In the genomic region with DNA sequence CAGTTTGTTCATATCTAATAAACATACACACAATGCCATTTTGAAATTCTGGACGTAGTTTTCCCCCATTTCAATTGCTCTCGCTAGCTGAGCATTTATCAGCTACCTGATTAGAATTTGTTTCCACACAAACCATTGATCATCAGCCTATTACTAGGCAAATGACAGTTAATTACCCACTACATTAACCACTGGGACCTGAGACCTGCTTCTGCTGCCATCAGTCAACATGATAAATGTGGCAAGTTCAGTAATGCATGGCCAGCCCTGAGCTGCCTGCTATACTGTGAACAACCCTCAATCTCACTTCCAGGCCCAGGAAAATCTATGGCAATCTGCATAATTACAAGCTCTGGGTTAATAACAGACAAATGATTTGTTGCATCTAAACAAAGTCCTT, we compare ENCODE assay signal across 25 cellular contexts. TPM values are rescaled to one million over a fixed set of nuclear protein-coding genes. Genes with fewer than 3 reads are reported as not detected.
DNase-seq lines count a peak whose midpoint lies in the region; ATAC-seq, FAIRE-seq and TF ChIP-seq lines count a peak whose summit lies in the region.
"Had no signal": no experiment of that assay in that cellular context is flagged by ENCODE, and none has a peak within 500 bp of the region (broad histone marks: within the 10 kb centered on the region; RNA-seq: fewer than 3 reads in every experiment).

No MANE protein-coding gene starts in this region.

- H3K4me3 ChIP-seq in GM12878 (no peak overlapping the region), upper lobe of right lung (no peak overlapping the region), breast epithelium (no peak overlapping the region)
- H3K4me3 ChIP-seq: A549; BLaER1 treated with 17β-estradiol and CSF1 and Interleukin-3, amounts not matched to agents 10 nM and 100 nM; HAP-1 had no signal

- intact Hi-C loops in GM12878 (cut with micrococcal nuclease; ENCODE audit: unreplicated experiment) (no loop called here), upper lobe of right lung (cut with DNase I) (no loop called here), posterior vena cava (cut with DNase I) (no loop called here), breast epithelium (cut with DNase I; ENCODE audit: low total_unique reads) (no loop called here)

- H3K9ac ChIP-seq in GM12878 (ENCODE audit: control insufficient read depth, insufficient read depth, low read length) = no peak overlapping the region
- H3K9ac ChIP-seq: BLaER1 treated with 17β-estradiol and CSF1 and Interleukin-3, amounts not matched to agents 10 nM and 100 nM had no signal

- FAIRE-seq in GM12878 (lab: Jason Lieb, UNC) = no peak
- FAIRE-seq: D721Med, GM12891, H54 had no signal

- DNase-seq in NCI-H82 (lab: John Stamatoyannopoulos, UW) = peak; percentile 9
- no peak for DNase-seq in NCI-H82 treated with DMSO at 0.1 percent for 48 hours (lab: John Stamatoyannopoulos, UW; ENCODE audit: unreplicated experiment)
- no peak for DNase-seq in GM12878 (ENCODE audit: low read depth, low spot score)
- DNase-seq in upper lobe of right lung = no peak
- no peak for DNase-seq in posterior vena cava (ENCODE audit: low spot score)
- DNase-seq in breast epithelium (ENCODE audit: low spot score in 2 of 2) = no peak
- DNase-seq: 8988T; ACHN; AML-193; BE2C; CD4-positive, alpha-beta T cell; CD8-positive, alpha-beta memory T cell; DMS 273 treated with DMSO at 0.1 percent for 48 hours; DMS79; EL; GDM1; GOT3; HFFc6 had no signal

- H3K27me3 ChIP-seq in GM12878 (replicated peaks in 1 of 2; ENCODE audit: control insufficient read depth in 2 of 2, insufficient read depth in 2 of 2, low read length in 1 of 2) = no peaks in the 10 kb centered on the region
- no peaks in the 10 kb centered on the region for H3K27me3 ChIP-seq in upper lobe of right lung
- H3K27me3 ChIP-seq in breast epithelium = no peaks in the 10 kb centered on the region
- H3K27me3 ChIP-seq: BE2C; BLaER1 treated with 17β-estradiol and CSF1 and Interleukin-3, amounts not matched to agents 10 nM and 100 nM had no signal

- no TSS peak for BruUV-seq in GM12878 (replicated peaks; lab: Mats Ljungman, UMichigan)

- no peaks in the 10 kb centered on the region for H3K79me2 ChIP-seq in GM12878 (ENCODE audit: control insufficient read depth, insufficient read depth, low read length)

- SMC1A ChIA-PET in GM12878 (lab: Charles Lee; ENCODE audit: uncharacterized antibody, unreplicated experiment) = interaction anchor here (0.6 to 1.6 kb wide), 3 partner anchors 27 to 95 kb away, joined by 4 to 6 read pairs (median 5); no protein-coding TSS in a partner anchor

- TF ChIP-seq POLR2A in GM12878 (IDR thresholded peaks at IDR 0.05; ENCODE audit: low read depth, low read length) (no peak), breast epithelium (IDR thresholded peaks at IDR 0.05) (no peak)

- H3K36me3 ChIP-seq in GM12878 (ENCODE audit: control insufficient read depth in 2 of 2, insufficient read depth in 2 of 2, low read length in 1 of 2) (no peaks in the 10 kb centered on the region), upper lobe of right lung (no peaks in the 10 kb centered on the region), breast epithelium (no peaks in the 10 kb centered on the region)
- H3K36me3 ChIP-seq: BE2C; BLaER1 treated with 17β-estradiol and CSF1 and Interleukin-3, amounts not matched to agents 10 nM and 100 nM; HAP-1 had no signal

- H2AFZ ChIP-seq in GM12878 (ENCODE audit: control insufficient read depth, low read depth, low read length) = no peak overlapping the region

- POLR2A ChIA-PET in GM12878 (lab: Charles Lee) = interaction anchor here (0.6 kb wide), 1 partner anchor 48 kb away, joined by 3 read pairs; no protein-coding TSS in a partner anchor

- no peak for TF ChIP-seq CTCF in GM12878 (IDR thresholded peaks at IDR 0.05 in 2 of 3, conservative IDR thresholded peaks at IDR 0.05 in 1 of 3; ENCODE audit: control insufficient read depth in 2 of 3, extremely low read depth in 1 of 3, insufficient read depth in 1 of 3, low read depth in 3 of 3, low read length in 3 of 3)
- no peak for TF ChIP-seq CTCF in upper lobe of right lung (IDR thresholded peaks at IDR 0.05)
- no peak for TF ChIP-seq CTCF in breast epithelium (IDR thresholded peaks at IDR 0.05)

- no peaks in the 10 kb centered on the region for H3K4me1 ChIP-seq in GM12878 (ENCODE audit: control insufficient read depth, insufficient read depth, low read length)
- H3K4me1 ChIP-seq in upper lobe of right lung = no peaks in the 10 kb centered on the region
- H3K4me1 ChIP-seq in breast epithelium = no peaks in the 10 kb centered on the region
- H3K4me1 ChIP-seq: A549; BE2C; BLaER1 treated with 17β-estradiol and CSF1 and Interleukin-3, amounts not matched to agents 10 nM and 100 nM had no signal

- no peaks in the 10 kb centered on the region for H4K20me1 ChIP-seq in GM12878 (ENCODE audit: control insufficient read depth, insufficient read depth)
- H4K20me1 ChIP-seq: BLaER1 treated with 17β-estradiol and CSF1 and Interleukin-3, amounts not matched to agents 10 nM and 100 nM had no signal

- RAD21 ChIA-PET in GM12878 (lab: Charles Lee; ENCODE audit: unreplicated experiment) = no interaction called here

- TF ChIP-seq EP300 in GM12878 (IDR thresholded peaks at IDR 0.05; ENCODE audit: borderline replicate concordance in 1 of 2, control insufficient read depth in 1 of 2, low read depth in 2 of 2, low read length in 2 of 2) = no peak

- WGBS in GM12878 (ENCODE audit: insufficient coverage, insufficient replicate concordance, low lambda C conversion rate, missing lambda C conversion rate) = 18% methylated on average over 2 of the region's 2 CpGs

- ATAC-seq in GM12878 (peak; percentile 51), upper lobe of right lung (peak; percentile 30)
- ATAC-seq: A549 had no signal

- H3K27ac ChIP-seq in GM12878 (ENCODE audit: control insufficient read depth, insufficient read depth) = no peak overlapping the region
- H3K27ac ChIP-seq in upper lobe of right lung = no peak overlapping the region
- no peak overlapping the region for H3K27ac ChIP-seq in breast epithelium
- H3K27ac ChIP-seq: A549; BLaER1 treated with 17β-estradiol and CSF1 and Interleukin-3, amounts not matched to agents 10 nM and 100 nM had no signal

- no peak for TF ChIP-seq RAD21 in GM12878 (IDR thresholded peaks at IDR 0.05; ENCODE audit: insufficient read depth, low read depth, low read length)

- CTCF ChIA-PET in GM12878 (lab: Yijun Ruan, JAX) = interaction anchor here (1.9 kb wide), 1 partner anchor 16 kb away, joined by 4 read pairs; no protein-coding TSS in a partner anchor

- no peak overlapping the region for H3K4me2 ChIP-seq in GM12878 (ENCODE audit: control insufficient read depth, insufficient read depth)
- H3K4me2 ChIP-seq: A549; BLaER1 treated with 17β-estradiol and CSF1 and Interleukin-3, amounts not matched to agents 10 nM and 100 nM had no signal

- in situ Hi-C loops in GM12878 (cut with MboI) = no loop called here

- H3K9me3 ChIP-seq in GM12878 (replicated peaks; ENCODE audit: control insufficient read depth, insufficient read depth, low read length) (no peaks in the 10 kb centered on the region), upper lobe of right lung (no peaks in the 10 kb centered on the region), breast epithelium (no peaks in the 10 kb centered on the region)
- H3K9me3 ChIP-seq: A549; BE2C; BLaER1 treated with 17β-estradiol and CSF1 and Interleukin-3, amounts not matched to agents 10 nM and 100 nM; HAP-1 had no signal

RNA-seq across cellular contexts. Expression of a gene that starts 43.5 kb away (rescaled TPM):
- 5.5 and 5.7 TPM in 2 replicates for total RNA-seq in GM12878 (2013; cell fraction: nucleolus; rRNA removed)
- total RNA-seq in GM12878 (2014; rRNA removed) (1.4 and 1.8 TPM in 2 replicates), GM12878 (2014; rRNA removed; fragmentation: Illumina TruSeq; extraction: Trizol) (2.1 and 2.6 TPM in 2 replicates), GM12878 (2021) (1.6 and 2.0 TPM in 2 replicates), upper lobe of right lung (170 TPM), posterior vena cava (10 to 100 TPM; 74.1 to 80.4 TPM), breast epithelium (10 to 100 TPM in 2 of 3 donors, 1 to 10 TPM in 1; 6.9 to 56.3 (median 16.5) TPM)
- 0.31 TPM for polyA plus RNA-seq in GM12878 (2011; ENCODE audit: low read depth)
- polyA plus RNA-seq in GM12878 (2011; rRNA removed) (13.5 and 18.5 TPM in 2 replicates), GM12878 (2014; fragmentation: Illumina TruSeq; extraction: Trizol) (2.4 and 3.9 TPM in 2 replicates), GM12878 (2014; fragmentation: Nextera tagmentation; extraction: Ambion mirVana) (1 to 10 TPM; 1.8 to 2.0 TPM), GM12878 (2014; rRNA removed) (1.5 and 2.9 TPM in 2 replicates), GM12878 (2016; fragmentation: Nextera tagmentation; extraction: Ambion mirVana) (1 to 10 TPM; 1.6 to 1.7 TPM)
- 6.7 and 11.1 TPM in 2 replicates for polyA plus RNA-seq in GM12878 (2011; cell fraction: cytosol; rRNA removed)
- 11.7 and 16.3 TPM in 2 replicates for polyA plus RNA-seq in GM12878 (2011; cell fraction: nucleus; rRNA removed)
- polyA plus RNA-seq in GM12878 (2012) = 0.96 and 1.7 TPM in 2 replicates
- 19.8 and 29.1 TPM in 2 replicates for polyA minus RNA-seq in GM12878 (2011; rRNA and poly(A)+ RNA removed)
- 4.4 and 8.0 TPM in 2 replicates for polyA minus RNA-seq in GM12878 (2011; cell fraction: cytosol; rRNA and poly(A)+ RNA removed)
- 26.6 and 32.1 TPM in 2 replicates for polyA minus RNA-seq in GM12878 (2011; cell fraction: nucleus; rRNA and poly(A)+ RNA removed)
- total RNA-seq: CD4-positive, alpha-beta T cell; CD8-positive, alpha-beta memory T cell had no signal
- polyA plus RNA-seq: CD14-positive monocyte; CD8-positive, alpha-beta memory T cell had no signal
